ENCODE assay signal across 25 cellular contexts in genomic region chr2:207762146-207762545, GRCh38.
"Had no signal": no experiment of that assay in that cellular context is flagged by ENCODE, and none has a peak within 500 bp of the region (broad histone marks: within the 10 kb centered on the region; RNA-seq: fewer than 3 reads in every experiment).

No MANE protein-coding gene starts in this region.

- H3K4me1 ChIP-seq: parathyroid adenoma had no signal

- H2AFZ ChIP-seq: hepatocyte, parathyroid adenoma had no signal

- H3K36me3 ChIP-seq: colonic mucosa had no signal

- H3K9ac ChIP-seq: parathyroid adenoma had no signal

- H3K27ac ChIP-seq: colonic mucosa, dorsolateral prefrontal cortex, esophagus muscularis mucosa, hepatocyte, parathyroid adenoma had no signal

- ATAC-seq: activated CD4-positive, alpha-beta T cell treated with anti-CD3 and anti-CD28 coated beads for 36 hours; activated T-cell treated with anti-CD3 and anti-CD28 coated beads, Interleukin-2, amount 50 U/mL, for 4 hours; effector memory CD8-positive, alpha-beta T cell; left ventricle myocardium superior; natural killer cell treated with Interleukin-12 subunit alpha and Interleukin-12 subunit beta and Interleukin-15 and Interleukin-18, amount 100 ng/mL, for 72 hours; T-cell; WTC11 had no signal

- FAIRE-seq: bronchial epithelial cell, TTC549 had no signal

- H3K27me3 ChIP-seq: colonic mucosa, dorsolateral prefrontal cortex, esophagus muscularis mucosa, hepatocyte, thyroid gland had no signal

- DNase-seq: activated CD4-positive, alpha-beta T cell treated with anti-CD3 and anti-CD28 coated beads for 36 hours; activated CD4-positive, alpha-beta T cell treated with anti-CD3 and anti-CD28 coated beads, Interleukin-2, amount 50 U/mL, for 4 hours; activated CD8-positive, alpha-beta memory T cell treated with anti-CD3 and anti-CD28 coated beads, Interleukin-2, amount 50 U/mL, for 48 hours; activated naive CD4-positive, alpha-beta T cell; activated T-cell treated with anti-CD3 and anti-CD28 coated beads, Interleukin-2, amount 50 U/mL, for 4 hours; amniotic stem cell; colonic mucosa; dorsolateral prefrontal cortex; effector memory CD8-positive, alpha-beta T cell; glutamatergic neuron; left ventricle myocardium superior; mammary epithelial cell; midbrain; retina; stimulated activated CD4-positive, alpha-beta T cell treated with anti-CD3 and anti-CD28 coated beads, Interleukin-4, amount 100 ng/mL, for 24 hours; substantia nigra; T-cell; thyroid gland had no signal

- H3K9me3 ChIP-seq: colonic mucosa, esophagus muscularis mucosa, thyroid gland had no signal

- H3K4me3 ChIP-seq: colonic mucosa, dorsolateral prefrontal cortex, esophagus muscularis mucosa, hepatocyte, thyroid gland had no signal

- H3K79me2 ChIP-seq: parathyroid adenoma had no signal
